8 cellular contexts compared by ENCODE assay signal in genomic region chr13:99228737-99229691, GRCh38. TPM values are rescaled to one million over a fixed set of nuclear protein-coding genes. Genes with fewer than 3 reads are reported as not detected.
A peak's percentile ranks its signal among the peaks of the same experiment; 100 is the strongest.
DNase-seq lines count a peak whose midpoint lies in the region; ATAC-seq and TF ChIP-seq lines count a peak whose summit lies in the region.

No MANE protein-coding gene starts in this region.

- in situ Hi-C loops in ACHN (cut with HindIII; ENCODE audit: low pct_ligation_motif_present, low pct_unique_long_range_greater_than_20kb, low sequenced_read_pairs), result no loop called here

- BruUV-seq in PC-9 (replicated peaks; lab: Mats Ljungman, UMichigan), result TSS peak; percentile 6

- H3K27me3 ChIP-seq in PC-9 (ENCODE audit: insufficient read depth, low read depth) (no peaks in the 10 kb centered on the region), vagina (no peaks in the 10 kb centered on the region)

- DNase-seq in ACHN (peak; percentile 53), PC-9 (peak in 1 of 2 experiments; percentile 89), fibroblast of mammary gland (ENCODE audit: low read depth) (peak; percentile 19), stromal cell of bone marrow (ENCODE audit: low read depth) (peak; percentile 54), NCI-H446 treated with DMSO at 0.1 percent for 48 hours (lab: John Stamatoyannopoulos, UW) (no peak), vagina (ENCODE audit: extremely low spot score in 2 of 2) (no peak)

- H3K36me3 ChIP-seq in PC-9 (ENCODE audit: low read depth) (peaks cover 10% of the 10 kb centered on the region), vagina (no peaks in the 10 kb centered on the region)

- peaks cover 31% of the 10 kb centered on the region for H3F3A ChIP-seq in PC-9 (ENCODE audit: insufficient read depth, low read depth)

- ATAC-seq in GM18861 (IDR thresholded peaks at IDR 0.05; ENCODE audit: unreplicated experiment) (peak; percentile 87), HG02981 (IDR thresholded peaks at IDR 0.05; ENCODE audit: unreplicated experiment) (peak; percentile 89)

- POLR2A ChIA-PET in PC-9 (lab: Charles Lee; ENCODE audit: unreplicated experiment), result no interaction called here

- CTCF ChIA-PET in PC-9 (lab: Charles Lee), result no interaction called here

- no peak for TF ChIP-seq POLR2A in vagina (IDR thresholded peaks at IDR 0.05)

- H3K4me2 ChIP-seq in PC-9, result peak overlapping the region; percentile 17

- H3K9me3 ChIP-seq in PC-9 (ENCODE audit: insufficient read depth, low read depth), result no peaks in the 10 kb centered on the region
- H3K9me3 ChIP-seq in vagina, result no peaks in the 10 kb centered on the region

- TF ChIP-seq CTCF in PC-9 (conservative IDR thresholded peaks at IDR 0.05) (no peak), fibroblast of mammary gland (conservative IDR thresholded peaks at IDR 0.05; ENCODE audit: control insufficient read depth, insufficient read depth, low read depth, low read length) (no peak), vagina (IDR thresholded peaks at IDR 0.05) (no peak)

- intact Hi-C loops in PC-9 (cut with micrococcal nuclease; ENCODE audit: unreplicated experiment), result no loop called here
- intact Hi-C loops in vagina (cut with DNase I), result no loop called here

- H3K27ac ChIP-seq in PC-9, result peak overlapping the region; percentile 26
- no peak overlapping the region for H3K27ac ChIP-seq in vagina

- H4K20me1 ChIP-seq in PC-9 (ENCODE audit: insufficient read depth), result peaks cover 80% of the 10 kb centered on the region

- H3K4me1 ChIP-seq in PC-9 (replicated peaks; ENCODE audit: insufficient read depth) (peaks cover 31% of the 10 kb centered on the region), vagina (peaks cover 52% of the 10 kb centered on the region)

- H3K4me3 ChIP-seq in PC-9 (no peak overlapping the region), fibroblast of mammary gland (ENCODE audit: control insufficient read depth, low read depth, low read length) (no peak overlapping the region), vagina (no peak overlapping the region)

- H2AFZ ChIP-seq in PC-9, result no peak overlapping the region

- H3K79me2 ChIP-seq in PC-9 (ENCODE audit: low read depth), result peaks cover 98% of the 10 kb centered on the region

- no peaks in the 10 kb centered on the region for H3K9me2 ChIP-seq in PC-9 (ENCODE audit: insufficient read depth)

RNA-seq across cellular contexts. Expression of gene UBAC2, which starts 28.4 kb away (rescaled TPM):
- total RNA-seq in PC-9 (2021), result 80.3 and 82.2 TPM in 2 replicates
- total RNA-seq in vagina, result 57.7 TPM

RNA-seq across cellular contexts. Expression of gene GPR18, which starts 29.2 kb away (rescaled TPM):
- not detected in 2 replicates for total RNA-seq in PC-9 (2021)
- not detected for total RNA-seq in vagina

Comparison
In these comparisons a context has a peak if more than half of its experiments do, and no peak if none do; other contexts are left out.
1. DNase-seq: peak in ACHN (single experiment), fibroblast of mammary gland (single experiment) and stromal cell of bone marrow (single experiment); none in NCI-H446 treated with DMSO at 0.1 percent for 48 hours (single experiment) and vagina (0 of 2).